24 cellular contexts compared by ENCODE assay signal in genomic region chr1:173421789-173422188, GRCh38.
"Had no signal": no experiment of that assay in that cellular context is flagged by ENCODE, and none has a peak within 500 bp of the region (broad histone marks: within the 10 kb centered on the region; RNA-seq: fewer than 3 reads in every experiment).

No MANE protein-coding gene starts in this region.

- H3K9me3 Mint-ChIP-seq: activated CD4-positive, alpha-beta memory T cell treated with anti-CD3 and anti-CD28 coated beads, Interleukin-2, amount 10 ng/mL, durations not matched to agents 7 days and 5 days; activated naive CD4-positive, alpha-beta T cell treated with anti-CD3 and anti-CD28 coated beads, Interleukin-2, amount 50 U/mL, for 24 hours; T-helper 1 cell treated with Interleukin-12 subunit alpha and Interleukin-12 subunit beta and Interleukin-4 antibody, amounts not matched to agents 30 μg/mL and 1 μg/mL, for 36 hours had no signal

- H3K27me3 Mint-ChIP-seq: activated CD4-positive, alpha-beta memory T cell treated with anti-CD3 and anti-CD28 coated beads, Interleukin-2, amount 10 ng/mL, durations not matched to agents 7 days and 5 days; activated naive CD4-positive, alpha-beta T cell treated with anti-CD3 and anti-CD28 coated beads, Interleukin-2, amount 50 U/mL, for 24 hours had no signal

- H3K36me3 ChIP-seq: breast epithelium, SJSA1 had no signal

- H3K4me3 ChIP-seq: breast epithelium, SJSA1 had no signal

- DNase-seq: activated CD4-positive, alpha-beta memory T cell treated with anti-CD3 and anti-CD28 coated beads, Interleukin-2, amount 10 ng/mL, durations not matched to agents 7 days and 5 days; activated CD4-positive, alpha-beta T cell treated with anti-CD3 and anti-CD28 coated beads, Interleukin-2, amount 50 U/mL, for 1 hour; activated CD4-positive, CD25-positive, alpha-beta regulatory T cell; activated effector memory CD4-positive, alpha-beta T cell treated with Interleukin-2 at 50 U/mL for 16 hours; activated naive CD4-positive, alpha-beta T cell; activated T-cell treated with anti-CD3 and anti-CD28 coated beads for 4 hours; aorta; caudate nucleus; KG1; NCI-H1092; NCI-H1417 treated with DMSO at 0.1 percent for 48 hours; NCI-H1694; NCI-H2029 treated with DMSO at 0.1 percent for 48 hours; NCI-H345; NCI-H510A; NCI-H526 treated with DMSO at 0.1 percent for 48 hours; SHP77; SW 1271; T-helper 9 cell had no signal

- H3K27ac ChIP-seq: breast epithelium, SJSA1 had no signal

- H3K4me3 Mint-ChIP-seq: activated CD4-positive, alpha-beta memory T cell treated with anti-CD3 and anti-CD28 coated beads, Interleukin-2, amount 10 ng/mL, durations not matched to agents 7 days and 5 days; activated naive CD4-positive, alpha-beta T cell treated with anti-CD3 and anti-CD28 coated beads, Interleukin-2, amount 50 U/mL, for 24 hours; T-helper 1 cell treated with Interleukin-12 subunit alpha and Interleukin-12 subunit beta and Interleukin-4 antibody, amounts not matched to agents 30 μg/mL and 1 μg/mL, for 36 hours had no signal

- ATAC-seq: SK-N-SH treated with all-trans-retinoic acid at 6 μM for 48 hours had no signal

- H3K9me3 ChIP-seq: breast epithelium, SJSA1 had no signal

- H3K27ac Mint-ChIP-seq: activated CD4-positive, alpha-beta memory T cell treated with anti-CD3 and anti-CD28 coated beads, Interleukin-2, amount 10 ng/mL, durations not matched to agents 7 days and 5 days; activated naive CD4-positive, alpha-beta T cell treated with anti-CD3 and anti-CD28 coated beads, Interleukin-2, amount 50 U/mL, for 24 hours; T-helper 1 cell treated with Interleukin-12 subunit alpha and Interleukin-12 subunit beta and Interleukin-4 antibody, amounts not matched to agents 30 μg/mL and 1 μg/mL, for 36 hours had no signal

- H3K27me3 ChIP-seq: breast epithelium, SJSA1 had no signal

- H3K4me1 ChIP-seq: breast epithelium had no signal
